8 cellular contexts compared by ENCODE assay signal in the genomic region with DNA sequence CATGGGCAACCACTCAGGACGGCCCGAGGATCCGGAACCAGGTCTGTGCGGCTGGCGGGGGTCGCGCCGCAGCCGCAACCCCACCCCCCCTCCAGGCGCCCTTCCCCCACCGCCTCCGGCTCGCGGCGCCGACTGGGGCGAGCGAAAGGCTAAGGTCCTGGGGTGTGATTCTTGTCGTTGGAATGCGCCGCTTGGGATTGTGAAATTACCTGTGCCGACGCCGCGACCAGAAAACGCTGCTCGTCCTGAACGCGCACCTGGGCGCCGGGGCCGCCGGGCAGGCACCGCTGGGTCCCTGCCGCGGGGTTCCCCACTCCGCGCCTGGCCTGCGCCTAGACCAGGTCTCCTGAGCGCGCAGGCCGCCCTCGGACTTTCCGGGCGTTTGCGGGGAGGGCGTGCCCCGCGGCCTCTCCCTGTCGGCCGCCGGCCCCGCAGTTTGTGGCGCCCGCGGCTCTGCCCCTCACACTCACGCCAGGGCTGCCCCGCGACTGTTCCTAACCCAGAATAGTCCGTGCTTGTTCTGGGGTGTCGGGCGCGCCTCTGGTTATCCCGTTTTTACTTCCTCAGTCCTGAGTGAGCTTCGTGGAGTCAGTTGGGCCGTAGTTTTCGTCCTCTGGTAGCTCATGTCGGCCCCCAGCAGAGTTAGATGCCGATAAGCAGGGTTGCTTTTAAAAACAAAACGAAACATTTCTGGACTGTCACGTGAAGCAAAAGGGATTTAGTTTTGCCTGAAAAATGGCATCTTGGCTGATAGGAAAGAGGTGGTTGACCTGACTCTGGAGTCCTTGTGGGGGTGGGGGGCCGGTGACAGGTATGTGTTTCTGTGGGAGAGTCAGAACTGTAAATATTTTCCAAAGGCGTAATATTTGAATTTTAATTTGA.
A peak's percentile ranks its signal among the peaks of the same experiment; 100 is the strongest.
DNase-seq lines count a peak whose midpoint lies in the region; ATAC-seq and TF ChIP-seq lines count a peak whose summit lies in the region.

No MANE protein-coding gene starts in this region.

- H3K4me1 ChIP-seq in neural progenitor cell, result peaks cover 5% of the 10 kb centered on the region

- H3K9ac ChIP-seq in neural progenitor cell, result peak overlapping the region; percentile 72

- H3K4me2 ChIP-seq in neural progenitor cell, result peak overlapping the region; percentile 95

- peaks cover 37% of the 10 kb centered on the region for H4K20me1 ChIP-seq in neural progenitor cell (ENCODE audit: low read depth)

- no peaks in the 10 kb centered on the region for H3K9me3 Mint-ChIP-seq in activated CD4-positive, alpha-beta memory T cell treated with anti-CD3 and anti-CD28 coated beads for 36 hours
- H3K9me3 Mint-ChIP-seq in neural progenitor cell (no peaks in the 10 kb centered on the region), CD14-positive monocyte (peaks cover 0 to 3% (median 0%) of the 10 kb centered on the region in 7 donors)

- peak overlapping the region; percentile 41 for H2AFZ ChIP-seq in neural progenitor cell (replicated peaks)

- peaks cover 10% of the 10 kb centered on the region for H3F3A ChIP-seq in neural progenitor cell (ENCODE audit: low read depth)

- ATAC-seq in GM21529 (IDR thresholded peaks at IDR 0.05; ENCODE audit: unreplicated experiment) (peak; percentile 24), HG03108 (IDR thresholded peaks at IDR 0.05; ENCODE audit: unreplicated experiment) (no peak)

- no peaks in the 10 kb centered on the region for H3K36me3 ChIP-seq in neural progenitor cell

- H3K4me1 Mint-ChIP-seq in activated CD4-positive, alpha-beta memory T cell treated with anti-CD3 and anti-CD28 coated beads for 36 hours (ENCODE audit: low read depth), result peaks cover 4% of the 10 kb centered on the region
- H3K4me1 Mint-ChIP-seq in neural progenitor cell (peaks cover 3% of the 10 kb centered on the region), CD14-positive monocyte (peaks cover 5% of the 10 kb centered on the region)

- POLR2A ChIA-PET in activated CD4-positive, alpha-beta memory T cell treated with anti-CD3 and anti-CD28 coated beads for 36 hours (lab: Charles Lee), result interaction anchor here (0.8 to 1.1 kb wide), 2 partner anchors 53 to 179 kb away, joined by 3 to 4 read pairs; partner anchors contain the start of gene AKAP10

- peak overlapping the region; percentile 89 for H3K27ac ChIP-seq in neural progenitor cell

- CTCF ChIA-PET in activated CD4-positive, alpha-beta memory T cell treated with anti-CD3 and anti-CD28 coated beads for 36 hours (lab: Charles Lee), result interaction anchor here (1.2 kb wide), 1 partner anchor 164 kb away, joined by 3 read pairs; no protein-coding TSS in a partner anchor

- peak overlapping the region; percentile 78 for H3K4me3 Mint-ChIP-seq in activated CD4-positive, alpha-beta memory T cell treated with anti-CD3 and anti-CD28 coated beads for 36 hours
- H3K4me3 Mint-ChIP-seq in neural progenitor cell (peak overlapping the region; percentile 96), CD14-positive monocyte (peak overlapping the region in 1 of 2 donors; percentile 82)

- peaks cover 39% of the 10 kb centered on the region for H3K27me3 ChIP-seq in neural progenitor cell

- H3K27ac Mint-ChIP-seq in activated CD4-positive, alpha-beta memory T cell treated with anti-CD3 and anti-CD28 coated beads for 36 hours, result peak overlapping the region; percentile 61
- H3K27ac Mint-ChIP-seq in neural progenitor cell, result no peak overlapping the region
- H3K27ac Mint-ChIP-seq in CD14-positive monocyte, result peak overlapping the region in 1 of 7 donors; percentile 63

- H3K79me2 ChIP-seq in neural progenitor cell (ENCODE audit: low read depth), result peaks cover 45% of the 10 kb centered on the region

- H3K27me3 Mint-ChIP-seq in activated CD4-positive, alpha-beta memory T cell treated with anti-CD3 and anti-CD28 coated beads for 36 hours, result peaks cover 4% of the 10 kb centered on the region
- H3K27me3 Mint-ChIP-seq in neural progenitor cell (ENCODE audit: insufficient read depth, low read depth), result no peaks in the 10 kb centered on the region
- peaks cover 4 to 7% (median 6%) of the 10 kb centered on the region in 3 donors for H3K27me3 Mint-ChIP-seq in CD14-positive monocyte (ENCODE audit: low read depth in 3 of 3)

- peak; percentile 65 for DNase-seq in GM03348 (ENCODE audit: low spot score)
- DNase-seq in HuH-7.5 (ENCODE audit: low spot score), result peak; percentile 31
- peak; percentile 42 for DNase-seq in activated CD4-positive, alpha-beta memory T cell treated with anti-CD3 and anti-CD28 coated beads for 36 hours
- DNase-seq in fibroblast of villous mesenchyme (ENCODE audit: low read depth), result peak; percentile 31
- DNase-seq in neural progenitor cell (ENCODE audit: low spot score), result peak; percentile 80
- no peak for DNase-seq in CD14-positive monocyte (ENCODE audit: low spot score)

- no peaks in the 10 kb centered on the region for H3K9me3 ChIP-seq in neural progenitor cell (ENCODE audit: low read depth)

- no peaks in the 10 kb centered on the region for H3K36me3 Mint-ChIP-seq in activated CD4-positive, alpha-beta memory T cell treated with anti-CD3 and anti-CD28 coated beads for 36 hours
- H3K36me3 Mint-ChIP-seq in neural progenitor cell (peaks cover 12% of the 10 kb centered on the region), CD14-positive monocyte (peaks cover 26 to 41% of the 10 kb centered on the region in 2 donors)

- H3K4me3 ChIP-seq in fibroblast of villous mesenchyme (ENCODE audit: low read depth, low read length) (peak overlapping the region; percentile 67), neural progenitor cell (peak overlapping the region; percentile 79)

- intact Hi-C loops in activated CD4-positive, alpha-beta memory T cell treated with anti-CD3 and anti-CD28 coated beads for 36 hours (cut with micrococcal nuclease), result loop anchor here (5.0 to 10.0 kb wide), 3 partner anchors 116 to 1128 kb away; partner anchors contain the start of genes MAP2K3 and SPECC1
- intact Hi-C loops in CD14-positive monocyte (cut with micrococcal nuclease), result loop anchor here in 1 of 2 donors (5.0 kb wide), 1 partner anchor 1396 kb away; no protein-coding TSS in a partner anchor

- TF ChIP-seq CTCF in fibroblast of villous mesenchyme (IDR thresholded peaks at IDR 0.05; ENCODE audit: insufficient read depth, low read depth, low read length), result no peak
- no peak for TF ChIP-seq CTCF in neural progenitor cell (IDR thresholded peaks at IDR 0.05)
- no peak for TF ChIP-seq CTCF in CD14-positive monocyte (IDR thresholded peaks at IDR 0.05)
